Comparison of ENCODE assay signal across 8 cellular contexts in genomic region chr2:219293736-219294201, GRCh38. TPM values are rescaled to one million over a fixed set of nuclear protein-coding genes. Genes with fewer than 3 reads are reported as not detected.
A peak's percentile ranks its signal among the peaks of the same experiment; 100 is the strongest.
DNase-seq lines count a peak whose midpoint lies in the region; ATAC-seq and TF ChIP-seq lines count a peak whose summit lies in the region.
"Had no signal": no experiment of that assay in that cellular context is flagged by ENCODE, and none has a peak within 500 bp of the region (broad histone marks: within the 10 kb centered on the region; RNA-seq: fewer than 3 reads in every experiment).

No MANE protein-coding gene starts in this region.

- peaks cover 26% of the 10 kb centered on the region for H3K4me1 Mint-ChIP-seq in stimulated activated effector memory CD8-positive, alpha-beta T cell treated with anti-CD3 and anti-CD28 coated beads, Interleukin-12 subunit alpha, Interleukin-12 subunit beta, amount 100 ng/mL, for 72 hours

- H3K4me3 Mint-ChIP-seq in stimulated activated effector memory CD8-positive, alpha-beta T cell treated with anti-CD3 and anti-CD28 coated beads, Interleukin-12 subunit alpha, Interleukin-12 subunit beta, amount 100 ng/mL, for 72 hours = peak overlapping the region; percentile 68

- H3K4me3 ChIP-seq in H7 (ENCODE audit: insufficient read depth, low read depth, low read length) (peak overlapping the region; percentile 86; the same call in 1 of the 2 replicates), hepatocyte (no peak overlapping the region)

- H3K27ac ChIP-seq in VCaP (peak overlapping the region; percentile 77), hepatocyte (no peak overlapping the region)

- TF ChIP-seq CTCF in VCaP (conservative IDR thresholded peaks at IDR 0.05) = no peak
- TF ChIP-seq CTCF in hepatocyte (IDR thresholded peaks at IDR 0.05; ENCODE audit: poor library complexity) = no peak

- H3K4me2 ChIP-seq in hepatocyte = peak overlapping the region; percentile 94

- ATAC-seq in stimulated activated effector memory CD8-positive, alpha-beta T cell treated with anti-CD3 and anti-CD28 coated beads, Interleukin-12 subunit alpha, Interleukin-12 subunit beta, amount 100 ng/mL, for 72 hours = no peak
- ATAC-seq in HG02588 (IDR thresholded peaks at IDR 0.05; ENCODE audit: unreplicated experiment) = no peak

- no peaks in the 10 kb centered on the region for H3K4me1 ChIP-seq in hepatocyte (ENCODE audit: insufficient read depth)

- H3K9me3 Mint-ChIP-seq in stimulated activated effector memory CD8-positive, alpha-beta T cell treated with anti-CD3 and anti-CD28 coated beads, Interleukin-12 subunit alpha, Interleukin-12 subunit beta, amount 100 ng/mL, for 72 hours = no peaks in the 10 kb centered on the region

- DNase-seq in H7 (no peak), hepatocyte (ENCODE audit: low spot score) (no peak), G401 (ENCODE audit: low spot score) (no peak)
- no peak for DNase-seq in stimulated activated effector memory CD8-positive, alpha-beta T cell treated with anti-CD3 and anti-CD28 coated beads, Interleukin-12 subunit alpha, Interleukin-12 subunit beta, amount 100 ng/mL, for 72 hours (ENCODE audit: low spot score in 2 of 2)
- DNase-seq in effector CD8-positive, alpha-beta T cell (lab: John Stamatoyannopoulos, UW) = no peak

- no peaks in the 10 kb centered on the region for H3K9me3 ChIP-seq in hepatocyte (ENCODE audit: low read depth)

- WGBS in hepatocyte (ENCODE audit: low lambda C conversion rate, missing lambda C conversion rate) = 85% methylated on average over 5 of the region's 5 CpGs

- peaks cover 1% of the 10 kb centered on the region for H3K36me3 Mint-ChIP-seq in stimulated activated effector memory CD8-positive, alpha-beta T cell treated with anti-CD3 and anti-CD28 coated beads, Interleukin-12 subunit alpha, Interleukin-12 subunit beta, amount 100 ng/mL, for 72 hours

- in situ Hi-C loops in G401 (cut with HindIII; ENCODE audit: low sequenced_read_pairs) = no loop called here

- H3K9me2 ChIP-seq in hepatocyte (replicated peaks; ENCODE audit: insufficient read depth) = no peaks in the 10 kb centered on the region

- no peak overlapping the region for H2AFZ ChIP-seq in hepatocyte

- H3K79me2 ChIP-seq in hepatocyte = no peaks in the 10 kb centered on the region

- no peaks in the 10 kb centered on the region for H4K20me1 ChIP-seq in hepatocyte (ENCODE audit: insufficient read depth, poor library complexity, severe bottlenecking)

- H3K27me3 ChIP-seq in H7 (ENCODE audit: control insufficient read depth, insufficient read depth, low read length) (peaks cover 9% of the 10 kb centered on the region), hepatocyte (no peaks in the 10 kb centered on the region)

- H3K36me3 ChIP-seq in H7 (replicated peaks; ENCODE audit: control insufficient read depth, insufficient read depth, low read length) = no peaks in the 10 kb centered on the region
- H3K36me3 ChIP-seq in hepatocyte (replicated peaks; ENCODE audit: insufficient read depth, low read depth) = no peaks in the 10 kb centered on the region

- H3K27ac Mint-ChIP-seq in stimulated activated effector memory CD8-positive, alpha-beta T cell treated with anti-CD3 and anti-CD28 coated beads, Interleukin-12 subunit alpha, Interleukin-12 subunit beta, amount 100 ng/mL, for 72 hours = peak overlapping the region; percentile 70

RNA-seq across cellular contexts. Expression of gene DNAJB2, which starts 14.6 kb away (rescaled TPM):
- 29.1 and 38.6 TPM in 2 replicates for total RNA-seq in H7 (2014; rRNA removed; shearing (Covaris generic))
- 47.4 and 50.7 TPM in 2 replicates for total RNA-seq in hepatocyte
- polyA plus RNA-seq in hepatocyte = 19.4 and 20.1 TPM in 2 replicates
- total RNA-seq in G401 (2014; rRNA removed; shearing (Covaris generic)) = 119 and 123 TPM in 2 replicates

RNA-seq across cellular contexts. Expression of gene PTPRN, which starts 15.4 kb away (rescaled TPM):
- 0.73 and 2.0 TPM in 2 replicates for total RNA-seq in H7 (2014; rRNA removed; shearing (Covaris generic))
- total RNA-seq in hepatocyte = 3.5 and 4.6 TPM in 2 replicates
- polyA plus RNA-seq in hepatocyte = 9.8 and 9.9 TPM in 2 replicates
- 0.18 and 0.71 TPM in 2 replicates for total RNA-seq in G401 (2014; rRNA removed; shearing (Covaris generic))

RNA-seq across cellular contexts. Expression of gene RESP18, which starts 38.8 kb away (rescaled TPM):
- total RNA-seq in H7 (2014; rRNA removed; shearing (Covaris generic)) = not detected in 2 replicates
- total RNA-seq in hepatocyte = not detected in 2 replicates
- polyA plus RNA-seq in hepatocyte = not detected in 2 replicates
- not detected in 2 replicates for total RNA-seq in G401 (2014; rRNA removed; shearing (Covaris generic))
- total RNA-seq: renal cortical epithelial cell had no signal

RNA-seq across cellular contexts. Expression of gene TUBA4A, which starts 40.1 kb away (rescaled TPM):
- 20.3 and 43.9 TPM in 2 replicates for total RNA-seq in H7 (2014; rRNA removed; shearing (Covaris generic))
- total RNA-seq in hepatocyte = 4.7 and 9.6 TPM in 2 replicates
- polyA plus RNA-seq in hepatocyte = 10.5 and 14.3 TPM in 2 replicates
- total RNA-seq in G401 (2014; rRNA removed; shearing (Covaris generic)) = 0.68 and 5.0 TPM in 2 replicates

RNA-seq across cellular contexts. Expression of gene TUBA4B, which starts 40.7 kb away (rescaled TPM):
- 0.28 TPM in 1 of 2 replicates, not detected in the other for total RNA-seq in H7 (2014; rRNA removed; shearing (Covaris generic))
- 0.13 TPM in 1 of 2 replicates, not detected in the other for total RNA-seq in hepatocyte
- polyA plus RNA-seq in hepatocyte = not detected in 2 replicates
- total RNA-seq in G401 (2014; rRNA removed; shearing (Covaris generic)) = not detected in 2 replicates
